In the genomic region with DNA sequence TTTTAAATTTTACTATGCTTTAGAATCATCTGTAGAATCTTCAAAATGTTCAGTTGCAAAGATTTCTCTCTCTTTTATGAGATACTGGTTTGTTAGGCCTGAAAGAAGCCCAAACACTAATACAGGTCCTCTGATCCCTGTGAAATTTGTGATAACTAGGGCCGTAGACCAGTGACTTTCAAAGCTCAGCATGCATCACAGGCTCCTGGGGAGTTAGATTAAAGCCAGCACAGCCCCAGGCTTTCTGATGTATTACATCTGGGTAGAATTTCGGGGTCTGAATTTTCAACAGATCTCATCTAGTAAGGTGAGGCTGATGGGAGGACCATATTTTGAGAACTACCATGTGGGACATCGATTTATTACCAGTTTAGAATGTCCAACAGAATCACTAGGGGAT, we compare ENCODE assay signal across 17 cellular contexts.
"Had no signal": no experiment of that assay in that cellular context is flagged by ENCODE, and none has a peak within 500 bp of the region (broad histone marks: within the 10 kb centered on the region; RNA-seq: fewer than 3 reads in every experiment).

No MANE protein-coding gene starts in this region.

- H3K27me3 ChIP-seq: dorsolateral prefrontal cortex, esophagus muscularis mucosa, foreskin keratinocyte, gastroesophageal sphincter, heart right ventricle, left lung had no signal

- H3K27me3 Mint-ChIP-seq: effector memory CD8-positive, alpha-beta T cell; naive thymus-derived CD4-positive, alpha-beta T cell had no signal

- H3K4me1 ChIP-seq: esophagus muscularis mucosa, foreskin keratinocyte, gastroesophageal sphincter, heart right ventricle, left lung, lower lobe of right lung had no signal

- H3K9me3 ChIP-seq: left lung, lower lobe of right lung had no signal

- H3K27ac ChIP-seq: coronary artery, dorsolateral prefrontal cortex, esophagus muscularis mucosa, foreskin keratinocyte, gastroesophageal sphincter, heart right ventricle, left lung, lower lobe of right lung had no signal

- H3K4me3 ChIP-seq: coronary artery, dorsolateral prefrontal cortex, esophagus muscularis mucosa, gastroesophageal sphincter, heart right ventricle, left lung, lower lobe of right lung had no signal

- H3K4me3 Mint-ChIP-seq: effector memory CD8-positive, alpha-beta T cell; naive thymus-derived CD4-positive, alpha-beta T cell had no signal

- DNase-seq: dermis blood vessel endothelial cell; dorsolateral prefrontal cortex; effector CD4-positive, alpha-beta T cell; effector memory CD8-positive, alpha-beta T cell; foreskin keratinocyte; heart right ventricle; hippocampal formation; left cardiac atrium; left lung; left ventricle myocardium superior; lower lobe of right lung; mesenchymal stem cell; midbrain; naive thymus-derived CD4-positive, alpha-beta T cell had no signal

- ATAC-seq: effector memory CD8-positive, alpha-beta T cell; foreskin keratinocyte; gastroesophageal sphincter; heart right ventricle; left cardiac atrium; left lung; left ventricle myocardium superior; lower lobe of right lung; naive thymus-derived CD4-positive, alpha-beta T cell had no signal

- H3K36me3 ChIP-seq: esophagus muscularis mucosa, gastroesophageal sphincter, heart right ventricle, left lung, lower lobe of right lung had no signal

- H3K27ac Mint-ChIP-seq: effector memory CD8-positive, alpha-beta T cell; naive thymus-derived CD4-positive, alpha-beta T cell had no signal

- H3K4me1 Mint-ChIP-seq: naive thymus-derived CD4-positive, alpha-beta T cell had no signal

- H3K36me3 Mint-ChIP-seq: naive thymus-derived CD4-positive, alpha-beta T cell had no signal
